In the genomic region with DNA sequence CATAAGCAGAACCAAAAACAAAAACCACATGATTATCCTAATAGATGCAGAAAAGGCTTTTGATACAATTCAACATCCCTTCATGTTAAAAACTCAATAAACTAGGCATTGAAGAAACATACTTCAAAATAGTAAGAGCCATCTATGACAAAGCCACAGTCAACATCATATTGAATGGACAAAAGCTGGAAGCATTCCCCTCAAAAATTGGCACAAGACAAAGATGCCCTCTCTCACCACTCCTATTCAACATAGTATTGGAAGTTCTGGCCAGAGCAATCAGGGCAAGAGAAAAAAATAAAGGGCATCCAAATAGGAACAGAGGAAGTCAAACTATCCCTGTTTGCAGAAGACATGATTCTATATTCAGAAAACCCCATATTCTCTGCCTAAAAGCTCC, we compare ENCODE assay signal across 7 cellular contexts.
DNase-seq lines count a peak whose midpoint lies in the region; TF ChIP-seq lines count a peak whose summit lies in the region.
"Not testable (repeated sequence)": the region's sequence is repeated elsewhere in the genome, so short reads cannot be mapped to it uniquely, and the experiment has no call there.

No MANE protein-coding gene starts in this region.

- TF ChIP-seq CTCF in dorsolateral prefrontal cortex (IDR thresholded peaks at IDR 0.05 in 54 of 56, conservative IDR thresholded peaks at IDR 0.05 in 2 of 56; ENCODE audit: low read depth in 1 of 56, partially characterized antibody in 56 of 56): not testable (repeated sequence)

- H3K27me3 ChIP-seq in dorsolateral prefrontal cortex: not testable (repeated sequence)

- H3K27ac ChIP-seq in caudate nucleus (ENCODE audit: low read depth, low read length) (peak overlapping the region; percentile 68), dorsolateral prefrontal cortex (peak overlapping the region in 49 of 59 donors; percentile 0 to 84 (median 57)), substantia nigra (ENCODE audit: low read depth, low read length, poor library complexity, severe bottlenecking) (peak overlapping the region; percentile 7), temporal lobe (ENCODE audit: low read depth, low read length) (peak overlapping the region; percentile 56)

- H3K4me3 ChIP-seq in dorsolateral prefrontal cortex: not testable (repeated sequence)

- intact Hi-C loops in dorsolateral prefrontal cortex (cut with DNase I): not testable (repeated sequence)

- DNase-seq in caudate nucleus (lab: John Stamatoyannopoulos, UW); dorsolateral prefrontal cortex: not testable (repeated sequence)
- DNase-seq in inferior parietal cortex (ENCODE audit: extremely low spot score): peak; percentile 20
- peak; percentile 12 for DNase-seq in medulla oblongata (ENCODE audit: extremely low spot score)
- peak; percentile 38 for DNase-seq in pons (ENCODE audit: low spot score)
- DNase-seq in substantia nigra (lab: John Stamatoyannopoulos, UW): peak in 1 of 49 donors; percentile 8

Comparison
In these comparisons a context has a peak if more than half of its experiments do, and no peak if none do; other contexts are left out.
1. H3K27ac ChIP-seq: peak in every context shown above with its lines; median percentile 68 in caudate nucleus; 57 in dorsolateral prefrontal cortex; 56 in temporal lobe; 7 in substantia nigra.